15 cellular contexts compared by ENCODE assay signal in genomic region chr4:183830438-183830985, GRCh38.
A peak's percentile ranks its signal among the peaks of the same experiment; 100 is the strongest.
DNase-seq lines count a peak whose midpoint lies in the region; ATAC-seq and TF ChIP-seq lines count a peak whose summit lies in the region.
"Had no signal": no experiment of that assay in that cellular context is flagged by ENCODE, and none has a peak within 500 bp of the region (broad histone marks: within the 10 kb centered on the region; RNA-seq: fewer than 3 reads in every experiment).

No MANE protein-coding gene starts in this region.

- no peak overlapping the region for H3K4me3 Mint-ChIP-seq in dendritic cell treated with granulocyte-macrophage colony-stimulating factor and Interleukin-4, amounts not matched to agents 40 ng/mL and 50 ng/mL, for 4 days
- H3K4me3 Mint-ChIP-seq in activated CD4-positive, alpha-beta memory T cell treated with anti-CD3 and anti-CD28 coated beads, Interleukin-2, amount 10 ng/mL, durations not matched to agents 7 days and 5 days: no peak overlapping the region
- H3K4me3 Mint-ChIP-seq: activated T-cell treated with anti-CD3 and anti-CD28 coated beads, Interleukin-2, amount 50 U/mL, for 4 hours; CD4-positive, CD25-positive, alpha-beta regulatory T cell had no signal

- peak in 1 of 4 donors; percentile 63 for TF ChIP-seq EP300 in upper lobe of left lung (IDR thresholded peaks at IDR 0.05)

- no peak for TF ChIP-seq CTCF in upper lobe of left lung (IDR thresholded peaks at IDR 0.05)

- peak; percentile 29 for ATAC-seq in left lobe of liver
- peak; percentile 61 to 69 for ATAC-seq in upper lobe of left lung (ENCODE audit: low FRiP score in 2 of 2)
- ATAC-seq: activated T-cell treated with anti-CD3 and anti-CD28 coated beads, Interleukin-2, amount 50 U/mL, for 4 hours had no signal

- peaks cover 19 to 39% (median 23%) of the 10 kb centered on the region in 4 donors for H3K4me1 ChIP-seq in upper lobe of left lung

- peak overlapping the region in 2 of 4 donors; percentile 12 to 63 for H3K27ac ChIP-seq in upper lobe of left lung
- H3K27ac ChIP-seq: 22Rv1 had no signal

- no peaks in the 10 kb centered on the region for H3K27me3 Mint-ChIP-seq in dendritic cell treated with granulocyte-macrophage colony-stimulating factor and Interleukin-4, amounts not matched to agents 40 ng/mL and 50 ng/mL, for 4 days
- H3K27me3 Mint-ChIP-seq in activated CD4-positive, alpha-beta memory T cell treated with anti-CD3 and anti-CD28 coated beads, Interleukin-2, amount 10 ng/mL, durations not matched to agents 7 days and 5 days: peaks cover 2% of the 10 kb centered on the region
- H3K27me3 Mint-ChIP-seq: CD4-positive, CD25-positive, alpha-beta regulatory T cell had no signal

- intact Hi-C loops in dendritic cell treated with granulocyte-macrophage colony-stimulating factor and Interleukin-4, amounts not matched to agents 40 ng/mL and 50 ng/mL, for 4 days (cut with micrococcal nuclease): no loop called here

- POLR2A ChIA-PET in activated CD4-positive, alpha-beta memory T cell treated with anti-CD3 and anti-CD28 coated beads, Interleukin-2, amount 10 ng/mL, durations not matched to agents 7 days and 5 days (lab: Charles Lee): no interaction called here

- TF ChIP-seq POLR2A in upper lobe of left lung (IDR thresholded peaks at IDR 0.05): no peak

- H3K36me3 Mint-ChIP-seq in dendritic cell treated with granulocyte-macrophage colony-stimulating factor and Interleukin-4, amounts not matched to agents 40 ng/mL and 50 ng/mL, for 4 days (ENCODE audit: low read depth): no peaks in the 10 kb centered on the region
- H3K36me3 Mint-ChIP-seq in activated CD4-positive, alpha-beta memory T cell treated with anti-CD3 and anti-CD28 coated beads, Interleukin-2, amount 10 ng/mL, durations not matched to agents 7 days and 5 days (ENCODE audit: low read depth): no peaks in the 10 kb centered on the region
- H3K36me3 Mint-ChIP-seq: CD4-positive, CD25-positive, alpha-beta regulatory T cell had no signal

- peaks cover 33% of the 10 kb centered on the region for H3K4me1 Mint-ChIP-seq in dendritic cell treated with granulocyte-macrophage colony-stimulating factor and Interleukin-4, amounts not matched to agents 40 ng/mL and 50 ng/mL, for 4 days (ENCODE audit: low read depth)
- peaks cover 22% of the 10 kb centered on the region for H3K4me1 Mint-ChIP-seq in activated CD4-positive, alpha-beta memory T cell treated with anti-CD3 and anti-CD28 coated beads, Interleukin-2, amount 10 ng/mL, durations not matched to agents 7 days and 5 days

- no peaks in the 10 kb centered on the region for H3K9me3 ChIP-seq in upper lobe of left lung
- H3K9me3 ChIP-seq: tibial nerve had no signal

- DNase-seq in DMS79 treated with DMSO at 0.1 percent for 48 hours (lab: John Stamatoyannopoulos, UW): peak; percentile 5
- no peak for DNase-seq in DMS79 (lab: John Stamatoyannopoulos, UW)
- no peak for DNase-seq in left lobe of liver (ENCODE audit: low spot score)
- DNase-seq in upper lobe of left lung: peak in 1 of 2 donors; percentile 44
- DNase-seq in SHP77 treated with DMSO at 0.1 percent for 48 hours (lab: John Stamatoyannopoulos, UW): no peak
- DNase-seq in activated CD4-positive, alpha-beta memory T cell treated with anti-CD3 and anti-CD28 coated beads, Interleukin-2, amount 10 ng/mL, durations not matched to agents 7 days and 5 days: no peak
- DNase-seq in amygdala (lab: John Stamatoyannopoulos, UW): no peak
- DNase-seq: activated CD4-positive, alpha-beta T cell treated with anti-CD3 and anti-CD28 coated beads for 48 hours; activated T-cell treated with anti-CD3 and anti-CD28 coated beads, Interleukin-2, amount 50 U/mL, for 4 hours; CD4-positive, CD25-positive, alpha-beta regulatory T cell; NCI-H2081 treated with DMSO at 0.1 percent for 48 hours; T-helper 9 cell had no signal

- H3K9me3 Mint-ChIP-seq in dendritic cell treated with granulocyte-macrophage colony-stimulating factor and Interleukin-4, amounts not matched to agents 40 ng/mL and 50 ng/mL, for 4 days: no peaks in the 10 kb centered on the region
- no peaks in the 10 kb centered on the region for H3K9me3 Mint-ChIP-seq in activated CD4-positive, alpha-beta memory T cell treated with anti-CD3 and anti-CD28 coated beads, Interleukin-2, amount 10 ng/mL, durations not matched to agents 7 days and 5 days
- H3K9me3 Mint-ChIP-seq: activated T-cell treated with anti-CD3 and anti-CD28 coated beads, Interleukin-2, amount 50 U/mL, for 4 hours; CD4-positive, CD25-positive, alpha-beta regulatory T cell had no signal

- no peaks in the 10 kb centered on the region for H3K27me3 ChIP-seq in upper lobe of left lung
- H3K27me3 ChIP-seq: tibial nerve had no signal

- H3K36me3 ChIP-seq in upper lobe of left lung: no peaks in the 10 kb centered on the region
- H3K36me3 ChIP-seq: tibial nerve had no signal

- H3K4me3 ChIP-seq in upper lobe of left lung: no peak overlapping the region
- H3K4me3 ChIP-seq: tibial nerve had no signal

- 9 to 29% methylated on average over 2 of the region's 2 CpGs for WGBS in upper lobe of left lung, 2 donors

- H3K27ac Mint-ChIP-seq in dendritic cell treated with granulocyte-macrophage colony-stimulating factor and Interleukin-4, amounts not matched to agents 40 ng/mL and 50 ng/mL, for 4 days: peak overlapping the region; percentile 61
- H3K27ac Mint-ChIP-seq in activated CD4-positive, alpha-beta memory T cell treated with anti-CD3 and anti-CD28 coated beads, Interleukin-2, amount 10 ng/mL, durations not matched to agents 7 days and 5 days: no peak overlapping the region

- CTCF ChIA-PET in activated CD4-positive, alpha-beta memory T cell treated with anti-CD3 and anti-CD28 coated beads, Interleukin-2, amount 10 ng/mL, durations not matched to agents 7 days and 5 days (lab: Charles Lee): interaction anchor here (1.2 kb wide), 1 partner anchor 11 kb away, joined by 5 read pairs; no protein-coding TSS in a partner anchor
